Comparison of ENCODE assay signal across 19 cellular contexts in the genomic region with DNA sequence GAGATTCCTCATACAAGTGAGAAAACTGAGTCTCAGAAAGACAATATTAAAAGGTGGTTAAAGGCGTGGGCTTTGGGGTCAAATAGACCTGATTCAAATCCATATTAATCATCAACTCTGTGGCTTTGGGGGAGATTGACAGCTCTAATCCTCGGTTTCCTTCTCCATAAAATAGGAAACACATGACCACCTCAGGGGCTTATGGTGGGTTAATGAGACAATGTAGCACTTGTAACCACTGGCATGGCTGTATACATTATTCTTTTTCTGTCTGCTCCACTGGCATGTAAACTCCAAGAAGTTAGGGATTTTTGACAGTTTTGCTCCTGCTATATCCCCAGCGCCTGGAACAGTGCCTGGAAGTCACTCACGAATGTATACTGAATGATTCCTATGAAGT.
A peak's percentile ranks its signal among the peaks of the same experiment; 100 is the strongest.
DNase-seq lines count a peak whose midpoint lies in the region; ATAC-seq and TF ChIP-seq lines count a peak whose summit lies in the region.
"Had no signal": no experiment of that assay in that cellular context is flagged by ENCODE, and none has a peak within 500 bp of the region (broad histone marks: within the 10 kb centered on the region; RNA-seq: fewer than 3 reads in every experiment).

No MANE protein-coding gene starts in this region.

- H3K4me3 ChIP-seq in transverse colon = no peak overlapping the region
- H3K4me3 ChIP-seq: BLaER1 had no signal

- no peaks in the 10 kb centered on the region for H3K36me3 ChIP-seq in transverse colon
- H3K36me3 ChIP-seq: BE2C, BLaER1 had no signal

- peak; percentile 78 for DNase-seq in MV-4-11 (lab: John Stamatoyannopoulos, UW)
- peak; percentile 65 for DNase-seq in foreskin melanocyte
- DNase-seq in renal cortical epithelial cell (ENCODE audit: low read depth) = peak; percentile 14
- no peak for DNase-seq in NCI-H146 (lab: John Stamatoyannopoulos, UW)
- no peak for DNase-seq in transverse colon
- DNase-seq: 8988T; ACHN; BE2C; C1 segment of cervical spinal cord; Caco-2; Calu3; CD4-positive, alpha-beta memory T cell; CD4-positive, CD25-positive, alpha-beta regulatory T cell; CD8-positive, alpha-beta memory T cell; DMS79 treated with DMSO at 0.1 percent for 48 hours; GF-D8 had no signal

- intact Hi-C loops in transverse colon (cut with DNase I; ENCODE audit: low total_unique reads) = no loop called here

- in situ Hi-C loops in transverse colon (cut with MboI; ENCODE audit: low pct_ligation_motif_present in 1 of 4, low pct_unique_long_range_greater_than_20kb in 1 of 4, low sequenced_read_pairs in 3 of 4) = no loop called here

- TF ChIP-seq EP300 in transverse colon (IDR thresholded peaks at IDR 0.05; ENCODE audit: low read depth) = no peak

- H3K9me3 ChIP-seq in transverse colon = no peaks in the 10 kb centered on the region
- H3K9me3 ChIP-seq: BE2C, Caco-2 had no signal

- TF ChIP-seq CTCF in transverse colon (IDR thresholded peaks at IDR 0.05) = no peak

- H3K4me1 ChIP-seq in transverse colon = no peaks in the 10 kb centered on the region
- H3K4me1 ChIP-seq: BE2C, BLaER1, Caco-2 had no signal

- ATAC-seq in GM18498 (IDR thresholded peaks at IDR 0.05; ENCODE audit: unreplicated experiment) = no peak
- ATAC-seq in GM19455 (IDR thresholded peaks at IDR 0.05; ENCODE audit: unreplicated experiment) = no peak

- H3K27ac ChIP-seq in transverse colon = no peak overlapping the region
- H3K27ac ChIP-seq: BLaER1 had no signal

- H3K27me3 ChIP-seq in transverse colon = no peaks in the 10 kb centered on the region
- H3K27me3 ChIP-seq: BE2C, BLaER1 had no signal

- 61 to 64% methylated on average over 4 of the region's 4 CpGs for WGBS in transverse colon (ENCODE audit: low coverage in 1 of 2), 2 donors

- TF ChIP-seq POLR2A in transverse colon (IDR thresholded peaks at IDR 0.05) = no peak

Comparison
In these comparisons a context has a peak if more than half of its experiments do, and no peak if none do; other contexts are left out.
1. DNase-seq: peak in MV-4-11 (single experiment), foreskin melanocyte (single experiment) and renal cortical epithelial cell (single experiment); none in NCI-H146 (single experiment) and transverse colon (single experiment).